ENCODE assay signal across 25 cellular contexts in the genomic region with DNA sequence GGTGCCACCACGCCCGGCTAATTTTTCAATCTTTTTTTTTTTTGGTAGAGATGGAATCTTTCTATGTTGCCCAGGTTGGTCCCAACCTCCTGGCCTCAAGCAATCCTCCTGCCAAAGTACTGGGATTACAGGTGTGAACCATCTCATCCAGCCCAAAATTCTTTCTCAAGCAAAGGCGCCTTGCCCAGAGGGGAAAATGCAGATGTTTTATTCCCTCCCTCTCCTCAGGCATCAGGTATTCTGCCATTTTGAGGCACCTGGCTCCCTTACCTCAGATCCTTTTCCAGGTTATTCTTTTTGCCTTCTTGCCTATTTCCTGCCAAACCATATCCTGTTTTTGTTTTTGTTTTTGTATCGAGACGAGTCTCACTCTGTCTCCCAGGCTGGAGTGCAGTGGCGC. TPM values are rescaled to one million over a fixed set of nuclear protein-coding genes. Genes with fewer than 3 reads are reported as not detected.
DNase-seq lines count a peak whose midpoint lies in the region; ATAC-seq and TF ChIP-seq lines count a peak whose summit lies in the region.
"Had no signal": no experiment of that assay in that cellular context is flagged by ENCODE, and none has a peak within 500 bp of the region (broad histone marks: within the 10 kb centered on the region; RNA-seq: fewer than 3 reads in every experiment).

No MANE protein-coding gene starts in this region.

- no peak for ATAC-seq in natural killer cell
- ATAC-seq in upper lobe of right lung: no peak
- ATAC-seq: activated CD4-positive, CD25-positive, alpha-beta regulatory T cell treated with anti-CD3 and anti-CD28 coated beads, Interleukin-2, amount 50 U/mL, for 24 hours; gastrocnemius medialis; GM23338 had no signal

- peaks cover 5% of the 10 kb centered on the region for H3K36me3 Mint-ChIP-seq in activated CD4-positive, alpha-beta T cell treated with anti-CD3 and anti-CD28 coated beads, Interleukin-2, amount 10 ng/mL, durations not matched to agents 7 days and 5 days (ENCODE audit: low read depth)
- H3K36me3 Mint-ChIP-seq in CD4-positive, alpha-beta memory T cell: peaks cover 0 to 2% of the 10 kb centered on the region in 2 donors
- H3K36me3 Mint-ChIP-seq in natural killer cell: no peaks in the 10 kb centered on the region

- TF ChIP-seq CTCF in natural killer cell (IDR thresholded peaks at IDR 0.05) (no peak), upper lobe of right lung (IDR thresholded peaks at IDR 0.05) (no peak)

- H3K4me3 Mint-ChIP-seq in activated CD4-positive, alpha-beta T cell treated with anti-CD3 and anti-CD28 coated beads, Interleukin-2, amount 10 ng/mL, durations not matched to agents 7 days and 5 days: no peak overlapping the region
- peak overlapping the region in 5 of 8 donors; percentile 41 to 66 (median 60) for H3K4me3 Mint-ChIP-seq in CD4-positive, alpha-beta memory T cell
- H3K4me3 Mint-ChIP-seq in natural killer cell: no peak overlapping the region
- H3K4me3 Mint-ChIP-seq: GM23338 had no signal

- peaks cover 69% of the 10 kb centered on the region for H3K4me1 Mint-ChIP-seq in activated CD4-positive, alpha-beta T cell treated with anti-CD3 and anti-CD28 coated beads, Interleukin-2, amount 10 ng/mL, durations not matched to agents 7 days and 5 days
- H3K4me1 Mint-ChIP-seq in CD4-positive, alpha-beta memory T cell: peaks cover 47 to 77% (median 65%) of the 10 kb centered on the region in 4 donors
- peaks cover 67 to 68% of the 10 kb centered on the region in 2 donors for H3K4me1 Mint-ChIP-seq in natural killer cell

- peak overlapping the region; percentile 50 for H3K27ac Mint-ChIP-seq in activated CD4-positive, alpha-beta T cell treated with anti-CD3 and anti-CD28 coated beads, Interleukin-2, amount 10 ng/mL, durations not matched to agents 7 days and 5 days
- H3K27ac Mint-ChIP-seq in CD4-positive, alpha-beta memory T cell: peak overlapping the region in 6 of 7 donors; percentile 36 to 89 (median 84)
- H3K27ac Mint-ChIP-seq in natural killer cell: peak overlapping the region; percentile 73 to 95
- H3K27ac Mint-ChIP-seq: GM23338 had no signal

- H3K27ac ChIP-seq in CD4-positive, alpha-beta memory T cell (ENCODE audit: low read depth, low read length): no peak overlapping the region
- no peak overlapping the region for H3K27ac ChIP-seq in upper lobe of right lung
- H3K27ac ChIP-seq: esophagus muscularis mucosa, gastrocnemius medialis, HL-60, neutrophil, tibial artery had no signal

- no peaks in the 10 kb centered on the region for H3K9me3 Mint-ChIP-seq in activated CD4-positive, alpha-beta T cell treated with anti-CD3 and anti-CD28 coated beads, Interleukin-2, amount 10 ng/mL, durations not matched to agents 7 days and 5 days
- no peaks in the 10 kb centered on the region for H3K9me3 Mint-ChIP-seq in CD4-positive, alpha-beta memory T cell
- no peaks in the 10 kb centered on the region for H3K9me3 Mint-ChIP-seq in natural killer cell
- H3K9me3 Mint-ChIP-seq: GM23338 had no signal

- no peaks in the 10 kb centered on the region for H3K9me3 ChIP-seq in CD4-positive, alpha-beta memory T cell (ENCODE audit: control insufficient read depth in 1 of 2, low read length in 2 of 2)
- H3K9me3 ChIP-seq in adipocyte (ENCODE audit: control insufficient read depth, low read length) (no peaks in the 10 kb centered on the region), upper lobe of right lung (no peaks in the 10 kb centered on the region)
- H3K9me3 ChIP-seq: BE2C, esophagus muscularis mucosa, gastrocnemius medialis, neutrophil, tibial artery had no signal

- CTCF ChIA-PET in activated CD4-positive, alpha-beta T cell treated with anti-CD3 and anti-CD28 coated beads, Interleukin-2, amount 10 ng/mL, durations not matched to agents 7 days and 5 days (lab: Charles Lee): interaction anchor here (0.6 to 1.6 kb wide), 5 partner anchors 14 to 70 kb away, joined by 3 to 6 read pairs (median 4); a partner anchor contains a TSS
- CTCF ChIA-PET in CD4-positive, alpha-beta memory T cell (lab: Charles Lee; ENCODE audit: partially characterized antibody): interaction anchor here (1.2 to 10.9 kb wide), 2 partner anchors 22 to 37 kb away, joined by 4 to 115 read pairs; a partner anchor contains a TSS

- no peak overlapping the region for H3K4me3 ChIP-seq in CD4-positive, alpha-beta memory T cell (ENCODE audit: low read length in 2 of 2)
- H3K4me3 ChIP-seq in adipocyte (ENCODE audit: low read length): no peak overlapping the region
- no peak overlapping the region for H3K4me3 ChIP-seq in upper lobe of right lung
- H3K4me3 ChIP-seq: esophagus muscularis mucosa, gastrocnemius medialis, GM23338, skin epidermis, tibial artery had no signal

- H3K9ac ChIP-seq in adipocyte (ENCODE audit: low read length): peak overlapping the region; percentile 45

- intact Hi-C loops in CD4-positive, alpha-beta memory T cell (cut with micrococcal nuclease): loop anchor here (5.0 kb wide), 1 partner anchor 36 kb away; a partner anchor contains a TSS
- intact Hi-C loops in natural killer cell (cut with micrococcal nuclease): no loop called here
- intact Hi-C loops in upper lobe of right lung (cut with DNase I): no loop called here

- H3K4me1 ChIP-seq in CD4-positive, alpha-beta memory T cell (ENCODE audit: insufficient read depth, low read length): peaks cover 89% of the 10 kb centered on the region
- H3K4me1 ChIP-seq in adipocyte (ENCODE audit: control insufficient read depth, insufficient read depth, low read length) (peaks cover 52% of the 10 kb centered on the region), upper lobe of right lung (peaks cover 36% of the 10 kb centered on the region)

- no peaks in the 10 kb centered on the region for H3K36me3 ChIP-seq in CD4-positive, alpha-beta memory T cell (ENCODE audit: insufficient read depth, low read length)
- peaks cover 21% of the 10 kb centered on the region for H3K36me3 ChIP-seq in adipocyte (ENCODE audit: control insufficient read depth, insufficient read depth, low read length, severe bottlenecking)
- H3K36me3 ChIP-seq in upper lobe of right lung: no peaks in the 10 kb centered on the region
- H3K36me3 ChIP-seq: BE2C, gastrocnemius medialis, neutrophil had no signal

- no peaks in the 10 kb centered on the region for H3K27me3 Mint-ChIP-seq in activated CD4-positive, alpha-beta T cell treated with anti-CD3 and anti-CD28 coated beads, Interleukin-2, amount 10 ng/mL, durations not matched to agents 7 days and 5 days
- H3K27me3 Mint-ChIP-seq in CD4-positive, alpha-beta memory T cell: no peaks in the 10 kb centered on the region
- H3K27me3 Mint-ChIP-seq in natural killer cell (ENCODE audit: low read depth in 2 of 2): no peaks in the 10 kb centered on the region

- POLR2A ChIA-PET in activated CD4-positive, alpha-beta T cell treated with anti-CD3 and anti-CD28 coated beads, Interleukin-2, amount 10 ng/mL, durations not matched to agents 7 days and 5 days (lab: Charles Lee): interaction anchor here (0.6 kb wide), 1 partner anchor 9 kb away, joined by 9 read pairs; no protein-coding TSS in a partner anchor
- POLR2A ChIA-PET in CD4-positive, alpha-beta memory T cell (lab: Charles Lee; ENCODE audit: partially characterized antibody): interaction anchor here (1.8 to 10.4 kb wide), 3 partner anchors 12 to 23 kb away, joined by 6 to 134 read pairs (median 14); a partner anchor contains a TSS

- no peaks in the 10 kb centered on the region for H3K27me3 ChIP-seq in CD4-positive, alpha-beta memory T cell (ENCODE audit: insufficient read depth, low read length)
- H3K27me3 ChIP-seq in adipocyte (replicated peaks; ENCODE audit: control insufficient read depth, insufficient read depth, low read length) (no peaks in the 10 kb centered on the region), upper lobe of right lung (no peaks in the 10 kb centered on the region)
- H3K27me3 ChIP-seq: BE2C, esophagus muscularis mucosa, gastrocnemius medialis, neutrophil, tibial artery had no signal

- DNase-seq in activated CD4-positive, alpha-beta T cell treated with anti-CD3 and anti-CD28 coated beads, Interleukin-2, amount 10 ng/mL, durations not matched to agents 7 days and 5 days: no peak
- no peak for DNase-seq in activated CD4-positive, alpha-beta T cell treated with anti-CD3 and anti-CD28 coated beads for 4 hours
- no peak for DNase-seq in CD4-positive, alpha-beta memory T cell
- no peak for DNase-seq in adipocyte (ENCODE audit: low read depth)
- DNase-seq in natural killer cell: no peak
- no peak for DNase-seq in upper lobe of right lung
- DNase-seq in activated CD8-positive, alpha-beta memory T cell treated with anti-CD3 and anti-CD28 coated beads, Interleukin-2, amount 50 U/mL, for 48 hours: no peak
- DNase-seq in HUDEP-2 (lab: John Stamatoyannopoulos, UW; ENCODE audit: unreplicated experiment in 76 of 76): no peak
- DNase-seq: activated gamma-delta T cell treated with Interleukin-2 at 50 U/mL for 16 hours; BE2C; DMS 273 treated with DMSO at 0.1 percent for 48 hours; effector CD4-positive, alpha-beta T cell; gastrocnemius medialis; hypothalamus; NCI-H1092; NCI-H187 treated with DMSO at 0.1 percent for 48 hours; stimulated activated CD4-positive, alpha-beta T cell treated with anti-CD3 and anti-CD28 coated beads, Interleukin-2, amount 100 ng/mL, for 24 hours; stimulated activated naive CD4-positive, alpha-beta T cell had no signal

RNA-seq across cellular contexts. Expression of a gene that starts 10.5 kb away (rescaled TPM):
- total RNA-seq in activated CD4-positive, alpha-beta T cell treated with anti-CD3 and anti-CD28 coated beads, Interleukin-2, amount 10 ng/mL, durations not matched to agents 7 days and 5 days: 1 to 10 TPM in 1 of 2 experiments, under 1 TPM in 1; 0.31 to 1.3 TPM
- 1 to 10 TPM; 1.4 to 2.4 TPM for total RNA-seq in CD4-positive, alpha-beta memory T cell
- polyA plus RNA-seq in CD4-positive, alpha-beta memory T cell: under 1 TPM in 1 of 2 donors, not detected in 1; 0.07 TPM
- total RNA-seq in natural killer cell (under 1 TPM; 0.14 to 0.20 (median 0.14) TPM), upper lobe of right lung (7.8 TPM)

RNA-seq across cellular contexts. Expression of a gene that starts 11.1 kb away (rescaled TPM):
- total RNA-seq in activated CD4-positive, alpha-beta T cell treated with anti-CD3 and anti-CD28 coated beads, Interleukin-2, amount 10 ng/mL, durations not matched to agents 7 days and 5 days: 10 to 100 TPM; 43.1 to 48.6 TPM
- 10 to 100 TPM; 64.6 to 71.5 TPM for total RNA-seq in CD4-positive, alpha-beta memory T cell
- polyA plus RNA-seq in CD4-positive, alpha-beta memory T cell: 10 to 100 TPM; 55.9 to 60.5 TPM
- total RNA-seq in natural killer cell: 10 to 100 TPM; 58.4 to 62.2 (median 59.4) TPM
- 35.7 TPM for total RNA-seq in upper lobe of right lung

RNA-seq across cellular contexts. Expression of a gene that starts 13.8 kb away (rescaled TPM):
- 10 to 100 TPM; 74.2 to 82.1 TPM for total RNA-seq in activated CD4-positive, alpha-beta T cell treated with anti-CD3 and anti-CD28 coated beads, Interleukin-2, amount 10 ng/mL, durations not matched to agents 7 days and 5 days
- total RNA-seq in CD4-positive, alpha-beta memory T cell: 100 to 1,000 TPM in 1 of 2 experiments, 10 to 100 TPM in 1; 89.9 to 100 TPM
- 100 to 1,000 TPM in 1 of 2 donors, 10 to 100 TPM in 1; 90.1 to 112 TPM for polyA plus RNA-seq in CD4-positive, alpha-beta memory T cell
- 10 to 100 TPM; 74.7 to 88.8 (median 84.7) TPM for total RNA-seq in natural killer cell
- 66.9 TPM for total RNA-seq in upper lobe of right lung

RNA-seq across cellular contexts. Expression of a gene that starts 22.2 kb away (rescaled TPM):
- 10 to 100 TPM; 33.6 to 40.7 TPM for total RNA-seq in activated CD4-positive, alpha-beta T cell treated with anti-CD3 and anti-CD28 coated beads, Interleukin-2, amount 10 ng/mL, durations not matched to agents 7 days and 5 days
- 10 to 100 TPM; 59.4 to 69.8 TPM for total RNA-seq in CD4-positive, alpha-beta memory T cell
- polyA plus RNA-seq in CD4-positive, alpha-beta memory T cell: 10 to 100 TPM; 16.3 to 25.7 TPM
- total RNA-seq in natural killer cell (10 to 100 TPM; 45.5 to 66.3 (median 57.4) TPM), upper lobe of right lung (23.3 TPM)

RNA-seq across cellular contexts. Expression of a gene that starts 26.7 kb away (rescaled TPM):
- total RNA-seq in activated CD4-positive, alpha-beta T cell treated with anti-CD3 and anti-CD28 coated beads, Interleukin-2, amount 10 ng/mL, durations not matched to agents 7 days and 5 days: 1 to 10 TPM; 1.8 to 3.0 TPM
- total RNA-seq in CD4-positive, alpha-beta memory T cell: 10 to 100 TPM in 1 of 2 experiments, 1 to 10 TPM in 1; 9.9 to 10.5 TPM
- 1 to 10 TPM; 2.1 to 2.8 TPM for polyA plus RNA-seq in CD4-positive, alpha-beta memory T cell
- 100 to 1,000 TPM; 226 to 281 (median 259) TPM for total RNA-seq in natural killer cell
- total RNA-seq in upper lobe of right lung: 158 TPM
- total RNA-seq: GM23338 had no signal

Comparison
In these comparisons a context has a peak if more than half of its experiments do, and no peak if none do; other contexts are left out.
1. H3K4me3 Mint-ChIP-seq: peak in CD4-positive, alpha-beta memory T cell (5 of 8); none in activated CD4-positive, alpha-beta T cell treated with anti-CD3 and anti-CD28 coated beads, Interleukin-2, amount 10 ng/mL, durations not matched to agents 7 days and 5 days (single experiment) and natural killer cell (single experiment).
2. Peak in every context shown above with its lines, with median percentiles within 50 percentile points of each other: H3K27ac Mint-ChIP-seq.